8 cellular contexts compared by ENCODE assay signal in genomic region chr3:183637106-183637486, GRCh38. TPM values are rescaled to one million over a fixed set of nuclear protein-coding genes. Genes with fewer than 3 reads are reported as not detected.
A peak's percentile ranks its signal among the peaks of the same experiment; 100 is the strongest.
DNase-seq lines count a peak whose midpoint lies in the region; ATAC-seq, FAIRE-seq and TF ChIP-seq lines count a peak whose summit lies in the region.

No MANE protein-coding gene starts in this region.

- intact Hi-C loops in heart right ventricle (cut with DNase I) (loop anchor here in 3 of 10 donors (2.0 to 5.0 kb wide), 4 partner anchors 55 to 135 kb away; partner anchors contain the start of gene YEATS2 (in 1 of the 3)), Right ventricle myocardium superior (cut with DNase I) (loop anchor here (5.0 to 10.0 kb wide), 2 partner anchors 132 to 370 kb away; no protein-coding TSS in a partner anchor), mammary epithelial cell (cut with micrococcal nuclease) (loop anchor here (1.0 to 5.0 kb wide), 4 partner anchors 8 to 170 kb away; no protein-coding TSS in a partner anchor), vagina (cut with DNase I) (no loop called here)

- peaks cover 22% of the 10 kb centered on the region for H3K4me1 Mint-ChIP-seq in mesothelial cell of epicardium

- peak overlapping the region; percentile 56 for H3K9ac ChIP-seq in mammary epithelial cell (ENCODE audit: insufficient read depth, low read length)

- no peak for FAIRE-seq in GM12891 (lab: Jason Lieb, UNC)

- peak overlapping the region; percentile 89 for H2AFZ ChIP-seq in mammary epithelial cell (ENCODE audit: low read depth, low read length)

- no peaks in the 10 kb centered on the region for H3K27me3 Mint-ChIP-seq in mesothelial cell of epicardium (ENCODE audit: low read depth)

- H3K4me3 ChIP-seq in heart right ventricle: peak overlapping the region; percentile 71 to 100 (median 97)
- peak overlapping the region; percentile 79 to 98 (median 94) for H3K4me3 ChIP-seq in mammary epithelial cell (replicated peaks in 1 of 3; ENCODE audit: insufficient read depth in 1 of 3, low read depth in 2 of 3, low read length in 3 of 3)
- peak overlapping the region; percentile 92 to 93 for H3K4me3 ChIP-seq in vagina

- no peaks in the 10 kb centered on the region for H3K9me3 Mint-ChIP-seq in mesothelial cell of epicardium

- H3K79me2 ChIP-seq in mammary epithelial cell (ENCODE audit: insufficient read depth, low read length): peaks cover 3% of the 10 kb centered on the region

- peak overlapping the region; percentile 95 for H3K27ac Mint-ChIP-seq in mesothelial cell of epicardium

- H4K20me1 ChIP-seq in mammary epithelial cell (ENCODE audit: insufficient read depth, low read length): no peaks in the 10 kb centered on the region

- ATAC-seq in heart right ventricle: no peak
- no peak for ATAC-seq in Right ventricle myocardium superior (ENCODE audit: poor library complexity)

- dilution Hi-C loops in mammary epithelial cell (cut with HindIII; ENCODE audit: low sequenced_read_pairs): no loop called here

- CTCF ChIA-PET in mammary epithelial cell (lab: Charles Lee; ENCODE audit: low non-redundant PET): no interaction called here

- in situ Hi-C loops in mammary epithelial cell (cut with MboI; ENCODE audit: low sequenced_read_pairs in 2 of 2): no loop called here

- peaks cover 8% of the 10 kb centered on the region for H3K36me3 Mint-ChIP-seq in mesothelial cell of epicardium

- H3K4me3 Mint-ChIP-seq in mesothelial cell of epicardium: peak overlapping the region; percentile 90

- TF ChIP-seq POLR2A in vagina (IDR thresholded peaks at IDR 0.05) (no peak), GM12891 (IDR thresholded peaks at IDR 0.05; ENCODE audit: low read depth, low read length) (no peak)

- H3K4me2 ChIP-seq in mammary epithelial cell (ENCODE audit: insufficient read depth, low read depth, low read length): peak overlapping the region; percentile 88

- BruUV-seq in mammary epithelial cell (replicated peaks; lab: Mats Ljungman, UMichigan): TSS peak; percentile 31

- DNase-seq in heart right ventricle (no peak), Right ventricle myocardium superior (no peak), mammary epithelial cell (no peak), mesothelial cell of epicardium (ENCODE audit: low spot score in 2 of 2, unreplicated experiment in 2 of 2) (no peak), vagina (ENCODE audit: extremely low spot score in 2 of 2) (no peak), GM12891 (ENCODE audit: insufficient read length, low spot score) (no peak), NCI-H2196 (lab: John Stamatoyannopoulos, UW; ENCODE audit: unreplicated experiment) (no peak), cerebellar cortex (ENCODE audit: low spot score) (no peak)

- TF ChIP-seq CTCF in heart right ventricle (IDR thresholded peaks at IDR 0.05) (no peak), mammary epithelial cell (conservative IDR thresholded peaks at IDR 0.05 in 1 of 2, IDR thresholded peaks at IDR 0.05 in 1 of 2; ENCODE audit: extremely low read depth in 1 of 2, insufficient read depth in 1 of 2, low read depth in 1 of 2, low read length in 2 of 2) (no peak), mesothelial cell of epicardium (IDR thresholded peaks at IDR 0.05; ENCODE audit: unreplicated experiment) (no peak), vagina (IDR thresholded peaks at IDR 0.05) (no peak)

- peaks cover 11 to 59% (median 40%) of the 10 kb centered on the region in 9 donors for H3K4me1 ChIP-seq in heart right ventricle
- H3K4me1 ChIP-seq in mammary epithelial cell (ENCODE audit: insufficient read depth, low read length): peaks cover 4% of the 10 kb centered on the region
- H3K4me1 ChIP-seq in vagina: peaks cover 43% of the 10 kb centered on the region

- 20 to 25% methylated on average over 6 of the region's 6 CpGs for WGBS in heart right ventricle, 2 donors
- WGBS in mammary epithelial cell (ENCODE audit: low coverage, missing lambda C conversion rate): 47% methylated on average over 6 of the region's 6 CpGs

- peak overlapping the region; percentile 92 to 100 (median 98) for H3K27ac ChIP-seq in heart right ventricle
- peak overlapping the region; percentile 60 for H3K27ac ChIP-seq in mammary epithelial cell (ENCODE audit: insufficient read depth, low read depth, low read length)
- H3K27ac ChIP-seq in vagina: peak overlapping the region; percentile 100

- H3K27me3 ChIP-seq in heart right ventricle (no peaks in the 10 kb centered on the region), mammary epithelial cell (ENCODE audit: insufficient read depth, low read length) (no peaks in the 10 kb centered on the region), vagina (no peaks in the 10 kb centered on the region)

- peaks cover 0 to 8% (median 0%) of the 10 kb centered on the region in 9 donors for H3K36me3 ChIP-seq in heart right ventricle
- no peaks in the 10 kb centered on the region for H3K36me3 ChIP-seq in mammary epithelial cell (ENCODE audit: insufficient read depth, low read length)
- no peaks in the 10 kb centered on the region for H3K36me3 ChIP-seq in vagina

- no peaks in the 10 kb centered on the region for H3K9me3 ChIP-seq in heart right ventricle
- no peaks in the 10 kb centered on the region for H3K9me3 ChIP-seq in mammary epithelial cell (replicated peaks; ENCODE audit: insufficient read depth, low read length)
- H3K9me3 ChIP-seq in vagina: no peaks in the 10 kb centered on the region

TF ChIP-seq in GM12891, 5 proteins besides CTCF, POLR2A, EP300 and RAD21:
- TF ChIP-seq SPI1 (IDR thresholded peaks at IDR 0.05; ENCODE audit: low read depth, low read length) (no peak), PAX5 (IDR thresholded peaks at IDR 0.05; ENCODE audit: insufficient read depth, low read length, severe bottlenecking) (no peak), POLR2AphosphoS5 (IDR thresholded peaks at IDR 0.05; ENCODE audit: low read depth, low read length) (no peak), TAF1 (IDR thresholded peaks at IDR 0.05; ENCODE audit: low read depth, low read length) (no peak)

RNA-seq across cellular contexts. Expression of gene KLHL24, which starts 1.7 kb away (rescaled TPM):
- 100 to 1,000 TPM; 159 to 305 (median 259) TPM for total RNA-seq in heart right ventricle
- 10 to 100 TPM in 1 of 2 donors, 1 to 10 TPM in 1; 7.6 to 39.7 TPM for polyA plus RNA-seq in heart right ventricle
- 249 TPM for total RNA-seq in Right ventricle myocardium superior
- total RNA-seq in mammary epithelial cell: 100 to 1,000 TPM in 1 of 2 donors, 10 to 100 TPM in 1; 10.2 to 100 TPM
- 2.9 TPM for polyA plus RNA-seq in mammary epithelial cell
- 12.6 TPM for polyA minus RNA-seq in mammary epithelial cell
- 112 to 114 TPM (median 114 TPM) in 3 replicates for total RNA-seq in mesothelial cell of epicardium
- total RNA-seq in vagina: 53.5 TPM
- polyA plus RNA-seq in GM12891 (2012; ENCODE audit: low read depth, missing spikeins): 2.8 TPM
